Comparison of ENCODE assay signal across 8 cellular contexts in genomic region chr13:97432917-97433726, GRCh38. TPM values are rescaled to one million over a fixed set of nuclear protein-coding genes. Genes with fewer than 3 reads are reported as not detected.
DNase-seq lines count a peak whose midpoint lies in the region; ATAC-seq and TF ChIP-seq lines count a peak whose summit lies in the region.

No MANE protein-coding gene starts in this region.

- H3K27me3 ChIP-seq in vagina: no peaks in the 10 kb centered on the region

- TF ChIP-seq POLR2A in vagina (IDR thresholded peaks at IDR 0.05): peak in 1 of 2 donors; percentile 68

- H3K27ac ChIP-seq in vagina: peak overlapping the region; percentile 100

- peak overlapping the region; percentile 88 to 90 for H3K4me3 ChIP-seq in vagina

- H3K4me1 ChIP-seq in vagina: peaks cover 41% of the 10 kb centered on the region

- DNase-seq in NCI-H2029 treated with DMSO at 0.1 percent for 48 hours (lab: John Stamatoyannopoulos, UW) (peak; percentile 92), T1000 (lab: John Stamatoyannopoulos, UW) (peak; percentile 98), astrocyte of the hippocampus (ENCODE audit: low read depth, low spot score) (peak; percentile 100), hepatic stellate cell (ENCODE audit: low spot score) (peak; percentile 91), putamen (ENCODE audit: low spot score) (peak; percentile 100), vagina (ENCODE audit: extremely low spot score in 2 of 2) (peak; percentile 100)

- H3K9me3 ChIP-seq in vagina: no peaks in the 10 kb centered on the region

- H3K36me3 ChIP-seq in vagina: no peaks in the 10 kb centered on the region

- intact Hi-C loops in vagina (cut with DNase I): loop anchor here (10.0 kb wide), 1 partner anchor 318 kb away; no protein-coding TSS in a partner anchor

- ATAC-seq in GM18508 (IDR thresholded peaks at IDR 0.05; ENCODE audit: insufficient read depth, unreplicated experiment): peak; percentile 89
- ATAC-seq in HG03025 (IDR thresholded peaks at IDR 0.05; ENCODE audit: low FRiP score, unreplicated experiment): peak; percentile 85

- TF ChIP-seq CTCF in vagina (IDR thresholded peaks at IDR 0.05): no peak

RNA-seq across cellular contexts. Expression of gene RAP2A, which starts 0.8 kb away (rescaled TPM):
- 19.6 TPM for total RNA-seq in vagina

Comparison
In these comparisons a context has a peak if more than half of its experiments do, and no peak if none do; other contexts are left out.
1. Peak in every context shown above with its lines: DNase-seq, ATAC-seq, H3K4me3 ChIP-seq and H3K27ac ChIP-seq.